Comparison of ENCODE assay signal across 1 cellular context in genomic region chrX:130902783-130903613, GRCh38.
TF ChIP-seq lines count a peak whose summit lies in the region.

A gene with protein sequence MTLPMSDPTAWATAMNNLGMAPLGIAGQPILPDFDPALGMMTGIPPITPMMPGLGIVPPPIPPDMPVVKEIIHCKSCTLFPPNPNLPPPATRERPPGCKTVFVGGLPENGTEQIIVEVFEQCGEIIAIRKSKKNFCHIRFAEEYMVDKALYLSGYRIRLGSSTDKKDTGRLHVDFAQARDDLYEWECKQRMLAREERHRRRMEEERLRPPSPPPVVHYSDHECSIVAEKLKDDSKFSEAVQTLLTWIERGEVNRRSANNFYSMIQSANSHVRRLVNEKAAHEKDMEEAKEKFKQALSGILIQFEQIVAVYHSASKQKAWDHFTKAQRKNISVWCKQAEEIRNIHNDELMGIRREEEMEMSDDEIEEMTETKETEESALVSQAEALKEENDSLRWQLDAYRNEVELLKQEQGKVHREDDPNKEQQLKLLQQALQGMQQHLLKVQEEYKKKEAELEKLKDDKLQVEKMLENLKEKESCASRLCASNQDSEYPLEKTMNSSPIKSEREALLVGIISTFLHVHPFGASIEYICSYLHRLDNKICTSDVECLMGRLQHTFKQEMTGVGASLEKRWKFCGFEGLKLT (minus strand): TSS chrX:130903209. CDS start chrX:130703216, 199,993 bp downstream.

TF ChIP-seq in HepG2, 621 proteins besides CTCF, POLR2A, EP300 and RAD21 (continued from another document and continues in another):
- TF ChIP-seq POLR2G (IDR thresholded peaks at IDR 0.05; ENCODE audit: low read depth, low read length) (peak; percentile 90), PAWR (CRISPR knock-in tag; IDR thresholded peaks at IDR 0.05; ENCODE audit: borderline replicate concordance) (no peak), CBFB (CRISPR knock-in tag; IDR thresholded peaks at IDR 0.05) (no peak), ZNF75D (CRISPR knock-in tag; IDR thresholded peaks at IDR 0.05; ENCODE audit: borderline replicate concordance) (no peak), ZNF44 (CRISPR knock-in tag; IDR thresholded peaks at IDR 0.05) (no peak), ZNF552 (CRISPR knock-in tag; IDR thresholded peaks at IDR 0.05; ENCODE audit: borderline replicate concordance) (no peak), ZNF430 (CRISPR knock-in tag; IDR thresholded peaks at IDR 0.05) (no peak), ZNF672 (CRISPR knock-in tag; IDR thresholded peaks at IDR 0.05) (no peak), TRIM24 (CRISPR knock-in tag; IDR thresholded peaks at IDR 0.05) (no peak), ZSCAN31 (CRISPR knock-in tag; IDR thresholded peaks at IDR 0.05; ENCODE audit: low read depth) (no peak), HIC2 (CRISPR knock-in tag; IDR thresholded peaks at IDR 0.05; ENCODE audit: low read depth) (no peak), JUND (CRISPR knock-in tag; IDR thresholded peaks at IDR 0.05) (no peak), CREB3 (CRISPR knock-in tag; IDR thresholded peaks at IDR 0.05) (no peak), ZNF3 (CRISPR knock-in tag; IDR thresholded peaks at IDR 0.05) (no peak), ZSCAN21 (CRISPR knock-in tag; IDR thresholded peaks at IDR 0.05; ENCODE audit: borderline replicate concordance) (no peak), ZNF367 (CRISPR knock-in tag; IDR thresholded peaks at IDR 0.05; ENCODE audit: borderline replicate concordance) (no peak), KAT2B (IDR thresholded peaks at IDR 0.05; ENCODE audit: borderline replicate concordance, low read depth, low read length) (no peak), KLF11 (CRISPR knock-in tag; IDR thresholded peaks at IDR 0.05) (no peak), ZNF7 (CRISPR knock-in tag; IDR thresholded peaks at IDR 0.05) (no peak), TEAD3 (CRISPR knock-in tag; optimal IDR thresholded peaks at IDR 0.05; ENCODE audit: borderline replicate concordance) (no peak), ZNF570 (CRISPR knock-in tag; IDR thresholded peaks at IDR 0.05; ENCODE audit: borderline replicate concordance) (no peak), FOXM1 (CRISPR knock-in tag; IDR thresholded peaks at IDR 0.05) (no peak), ZNF644 (CRISPR knock-in tag; IDR thresholded peaks at IDR 0.05; ENCODE audit: low read depth) (no peak), ZNF33A (CRISPR knock-in tag; IDR thresholded peaks at IDR 0.05; ENCODE audit: borderline replicate concordance) (no peak), YY1 (IDR thresholded peaks at IDR 0.05; ENCODE audit: insufficient read depth, insufficient replicate concordance, low read depth, low read length) (peak; percentile 61), ZNF547 (CRISPR knock-in tag; IDR thresholded peaks at IDR 0.05) (no peak), ZNF879 (CRISPR knock-in tag; IDR thresholded peaks at IDR 0.05) (no peak), ATF1 (CRISPR knock-in tag; IDR thresholded peaks at IDR 0.05) (peak; percentile 78), ZNF557 (CRISPR knock-in tag; IDR thresholded peaks at IDR 0.05) (no peak), ZNF749 (CRISPR knock-in tag; IDR thresholded peaks at IDR 0.05; ENCODE audit: borderline replicate concordance) (no peak), ZNF24 (IDR thresholded peaks at IDR 0.05) (no peak), ADNP (CRISPR knock-in tag; IDR thresholded peaks at IDR 0.05) (no peak), ARID2 (CRISPR knock-in tag; IDR thresholded peaks at IDR 0.05; ENCODE audit: borderline replicate concordance) (no peak), ZBTB38 (CRISPR knock-in tag; IDR thresholded peaks at IDR 0.05) (no peak), NKX3-1 (CRISPR knock-in tag; IDR thresholded peaks at IDR 0.05) (0 out of 2 replicates have a peak, but pooled peaks have one; percentile 23), ZSCAN29 (CRISPR knock-in tag; conservative IDR thresholded peaks at IDR 0.05) (no peak), AKNA (CRISPR knock-in tag; IDR thresholded peaks at IDR 0.05; ENCODE audit: borderline replicate concordance) (no peak)
- TF ChIP-seq, protein P1, sequence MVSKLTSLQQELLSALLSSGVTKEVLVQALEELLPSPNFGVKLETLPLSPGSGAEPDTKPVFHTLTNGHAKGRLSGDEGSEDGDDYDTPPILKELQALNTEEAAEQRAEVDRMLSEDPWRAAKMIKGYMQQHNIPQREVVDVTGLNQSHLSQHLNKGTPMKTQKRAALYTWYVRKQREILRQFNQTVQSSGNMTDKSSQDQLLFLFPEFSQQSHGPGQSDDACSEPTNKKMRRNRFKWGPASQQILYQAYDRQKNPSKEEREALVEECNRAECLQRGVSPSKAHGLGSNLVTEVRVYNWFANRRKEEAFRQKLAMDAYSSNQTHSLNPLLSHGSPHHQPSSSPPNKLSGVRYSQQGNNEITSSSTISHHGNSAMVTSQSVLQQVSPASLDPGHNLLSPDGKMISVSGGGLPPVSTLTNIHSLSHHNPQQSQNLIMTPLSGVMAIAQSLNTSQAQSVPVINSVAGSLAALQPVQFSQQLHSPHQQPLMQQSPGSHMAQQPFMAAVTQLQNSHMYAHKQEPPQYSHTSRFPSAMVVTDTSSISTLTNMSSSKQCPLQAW (CRISPR knock-in tag; IDR thresholded peaks at IDR 0.05), result 0 out of 2 replicates have a peak, but pooled peaks have one; percentile 20
- TF ChIP-seq, protein P2, sequence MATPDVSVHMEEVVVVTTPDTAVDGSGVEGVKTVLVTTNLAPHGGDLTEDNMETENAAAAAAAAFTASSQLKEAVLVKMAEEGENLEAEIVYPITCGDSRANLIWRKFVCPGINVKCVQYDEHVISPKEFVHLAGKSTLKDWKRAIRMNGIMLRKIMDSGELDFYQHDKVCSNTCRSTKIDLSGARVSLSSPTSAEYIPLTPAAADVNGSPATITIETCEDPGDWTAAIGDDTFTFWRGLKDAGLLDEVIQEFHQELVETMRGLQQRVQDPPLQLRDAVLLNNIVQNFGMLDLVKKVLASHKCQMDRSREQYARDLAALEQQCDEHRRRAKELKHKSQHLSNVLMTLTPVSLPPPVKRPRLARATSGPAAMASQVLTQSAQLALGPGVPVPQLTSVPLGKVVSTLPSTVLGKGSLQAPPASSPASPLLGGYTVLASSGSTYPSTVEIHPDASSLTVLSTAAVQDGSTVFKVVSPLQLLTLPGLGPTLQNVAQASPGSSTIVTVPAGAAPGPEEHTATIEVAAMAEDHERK (CRISPR knock-in tag; IDR thresholded peaks at IDR 0.05; ENCODE audit: low read depth), result no peak; the same call in 1 of the 2 replicates
- TF ChIP-seq, protein P3, sequence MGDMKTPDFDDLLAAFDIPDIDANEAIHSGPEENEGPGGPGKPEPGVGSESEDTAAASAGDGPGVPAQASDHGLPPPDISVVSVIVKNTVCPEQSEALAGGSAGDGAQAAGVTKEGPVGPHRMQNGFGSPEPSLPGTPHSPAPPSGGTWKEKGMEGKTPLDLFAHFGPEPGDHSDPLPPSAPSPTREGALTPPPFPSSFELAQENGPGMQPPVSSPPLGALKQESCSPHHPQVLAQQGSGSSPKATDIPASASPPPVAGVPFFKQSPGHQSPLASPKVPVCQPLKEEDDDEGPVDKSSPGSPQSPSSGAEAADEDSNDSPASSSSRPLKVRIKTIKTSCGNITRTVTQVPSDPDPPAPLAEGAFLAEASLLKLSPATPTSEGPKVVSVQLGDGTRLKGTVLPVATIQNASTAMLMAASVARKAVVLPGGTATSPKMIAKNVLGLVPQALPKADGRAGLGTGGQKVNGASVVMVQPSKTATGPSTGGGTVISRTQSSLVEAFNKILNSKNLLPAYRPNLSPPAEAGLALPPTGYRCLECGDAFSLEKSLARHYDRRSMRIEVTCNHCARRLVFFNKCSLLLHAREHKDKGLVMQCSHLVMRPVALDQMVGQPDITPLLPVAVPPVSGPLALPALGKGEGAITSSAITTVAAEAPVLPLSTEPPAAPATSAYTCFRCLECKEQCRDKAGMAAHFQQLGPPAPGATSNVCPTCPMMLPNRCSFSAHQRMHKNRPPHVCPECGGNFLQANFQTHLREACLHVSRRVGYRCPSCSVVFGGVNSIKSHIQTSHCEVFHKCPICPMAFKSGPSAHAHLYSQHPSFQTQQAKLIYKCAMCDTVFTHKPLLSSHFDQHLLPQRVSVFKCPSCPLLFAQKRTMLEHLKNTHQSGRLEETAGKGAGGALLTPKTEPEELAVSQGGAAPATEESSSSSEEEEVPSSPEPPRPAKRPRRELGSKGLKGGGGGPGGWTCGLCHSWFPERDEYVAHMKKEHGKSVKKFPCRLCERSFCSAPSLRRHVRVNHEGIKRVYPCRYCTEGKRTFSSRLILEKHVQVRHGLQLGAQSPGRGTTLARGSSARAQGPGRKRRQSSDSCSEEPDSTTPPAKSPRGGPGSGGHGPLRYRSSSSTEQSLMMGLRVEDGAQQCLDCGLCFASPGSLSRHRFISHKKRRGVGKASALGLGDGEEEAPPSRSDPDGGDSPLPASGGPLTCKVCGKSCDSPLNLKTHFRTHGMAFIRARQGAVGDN (CRISPR knock-in tag; IDR thresholded peaks at IDR 0.05), result peak; percentile 77
- TF ChIP-seq, protein P4, sequence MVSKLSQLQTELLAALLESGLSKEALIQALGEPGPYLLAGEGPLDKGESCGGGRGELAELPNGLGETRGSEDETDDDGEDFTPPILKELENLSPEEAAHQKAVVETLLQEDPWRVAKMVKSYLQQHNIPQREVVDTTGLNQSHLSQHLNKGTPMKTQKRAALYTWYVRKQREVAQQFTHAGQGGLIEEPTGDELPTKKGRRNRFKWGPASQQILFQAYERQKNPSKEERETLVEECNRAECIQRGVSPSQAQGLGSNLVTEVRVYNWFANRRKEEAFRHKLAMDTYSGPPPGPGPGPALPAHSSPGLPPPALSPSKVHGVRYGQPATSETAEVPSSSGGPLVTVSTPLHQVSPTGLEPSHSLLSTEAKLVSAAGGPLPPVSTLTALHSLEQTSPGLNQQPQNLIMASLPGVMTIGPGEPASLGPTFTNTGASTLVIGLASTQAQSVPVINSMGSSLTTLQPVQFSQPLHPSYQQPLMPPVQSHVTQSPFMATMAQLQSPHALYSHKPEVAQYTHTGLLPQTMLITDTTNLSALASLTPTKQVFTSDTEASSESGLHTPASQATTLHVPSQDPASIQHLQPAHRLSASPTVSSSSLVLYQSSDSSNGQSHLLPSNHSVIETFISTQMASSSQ (IDR thresholded peaks at IDR 0.05; ENCODE audit: low read depth), result no peak
- TF ChIP-seq, protein P4 (CRISPR knock-in tag; IDR thresholded peaks at IDR 0.05; ENCODE audit: borderline replicate concordance), result no peak
- TF ChIP-seq, protein P5, sequence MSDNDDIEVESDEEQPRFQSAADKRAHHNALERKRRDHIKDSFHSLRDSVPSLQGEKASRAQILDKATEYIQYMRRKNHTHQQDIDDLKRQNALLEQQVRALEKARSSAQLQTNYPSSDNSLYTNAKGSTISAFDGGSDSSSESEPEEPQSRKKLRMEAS (IDR thresholded peaks at IDR 0.05), result peak; percentile 36; the same call in 1 of the 2 replicates
